9 cellular contexts compared by ENCODE assay signal in genomic region chr13:42099962-42100675, GRCh38.
"Had no signal": no experiment of that assay in that cellular context is flagged by ENCODE, and none has a peak within 500 bp of the region (broad histone marks: within the 10 kb centered on the region; RNA-seq: fewer than 3 reads in every experiment).

No MANE protein-coding gene starts in this region.

- H3K4me1 ChIP-seq: HAP-1 had no signal

- ATAC-seq: GM23338, HCT116 had no signal

- H3K9me3 ChIP-seq: HAP-1 had no signal

- H3K27ac ChIP-seq: GM23248 had no signal

- H3K4me3 ChIP-seq: GM23248, GM23338, HAP-1 had no signal

- DNase-seq: GM23248, GOT3, H7, H9, HCEC 1CT, HFFc6 had no signal

- H3K36me3 ChIP-seq: HAP-1 had no signal
